In the genomic region with DNA sequence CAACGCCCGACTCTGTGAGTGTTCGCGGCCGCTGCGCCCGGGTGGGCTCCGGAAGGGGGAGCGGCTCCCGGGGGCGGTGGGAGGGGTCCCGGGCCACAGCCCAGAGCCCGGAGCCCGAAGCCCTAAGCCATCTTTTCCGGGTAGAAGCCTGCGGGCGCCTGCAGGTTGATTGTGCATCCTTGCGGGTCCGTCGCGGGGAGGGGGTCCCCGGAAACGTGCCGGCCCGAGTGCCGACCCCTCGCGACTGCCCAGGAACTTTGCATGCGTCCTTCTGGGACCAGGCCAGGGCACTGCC, we compare ENCODE assay signal across 9 cellular contexts. TPM values are rescaled to one million over a fixed set of nuclear protein-coding genes. Genes with fewer than 3 reads are reported as not detected.
A peak's percentile ranks its signal among the peaks of the same experiment; 100 is the strongest.
DNase-seq lines count a peak whose midpoint lies in the region; ATAC-seq, FAIRE-seq and TF ChIP-seq lines count a peak whose summit lies in the region.
"Had no signal": no experiment of that assay in that cellular context is flagged by ENCODE, and none has a peak within 500 bp of the region (broad histone marks: within the 10 kb centered on the region; RNA-seq: fewer than 3 reads in every experiment).

No MANE protein-coding gene starts in this region.

- H3K9me3 ChIP-seq in liver (ENCODE audit: control insufficient read depth in 4 of 4, low read length in 3 of 4) = no peaks in the 10 kb centered on the region

- TF ChIP-seq RAD21 in liver (IDR thresholded peaks at IDR 0.05) = no peak

- no peaks in the 10 kb centered on the region for H3K36me3 ChIP-seq in bronchial epithelial cell (ENCODE audit: control insufficient read depth, insufficient read depth, low read length)
- H3K36me3 ChIP-seq in liver (ENCODE audit: control insufficient read depth in 4 of 4, insufficient read depth in 3 of 4, low read depth in 1 of 4, low read length in 3 of 4) = no peaks in the 10 kb centered on the region

- TF ChIP-seq CTCF in bronchial epithelial cell (IDR thresholded peaks at IDR 0.05; ENCODE audit: insufficient read depth, low read length, severe bottlenecking) (no peak), liver (IDR thresholded peaks at IDR 0.05; ENCODE audit: low read depth, low read length, missing input control) (no peak)

- FAIRE-seq in bronchial epithelial cell (lab: Jason Lieb, UNC) = no peak
- FAIRE-seq: A204.1 had no signal

- DNase-seq in DMS79 treated with DMSO at 0.1 percent for 48 hours (lab: John Stamatoyannopoulos, UW) (peak; percentile 20), DMS79 (lab: John Stamatoyannopoulos, UW) (no peak), SW480 (ENCODE audit: low spot score) (peak; percentile 49), bronchial epithelial cell (ENCODE audit: low read depth) (no peak), GM03348 (ENCODE audit: low spot score) (no peak)
- DNase-seq in stimulated activated CD4-positive, alpha-beta T cell treated with anti-CD3 and anti-CD28 coated beads, TNF-alpha, amount 100 ng/mL, for 24 hours (ENCODE audit: low read depth in 3 of 3) = peak; percentile 15 to 58 (median 24)

- under 1% methylated on average over 29 of the region's 29 CpGs for WGBS in liver

- H3K27ac ChIP-seq in liver (ENCODE audit: low read depth in 1 of 2, low read length in 2 of 2) = no peak overlapping the region

- peaks cover 4 to 28% (median 21%) of the 10 kb centered on the region in 4 donors for H3K4me1 ChIP-seq in liver (ENCODE audit: control insufficient read depth in 4 of 4, insufficient read depth in 4 of 4, low read length in 3 of 4)

- H3K4me3 ChIP-seq in bronchial epithelial cell (ENCODE audit: low read depth, low read length) (peak overlapping the region; percentile 61), liver (ENCODE audit: low read depth in 1 of 3, low read length in 3 of 3) (peak overlapping the region; percentile 75 to 91 (median 78))

- ATAC-seq in HG03095 (IDR thresholded peaks at IDR 0.05; ENCODE audit: unreplicated experiment) = peak; percentile 37

- H3K27me3 ChIP-seq in bronchial epithelial cell (ENCODE audit: control insufficient read depth, insufficient read depth, low read length) = no peaks in the 10 kb centered on the region
- no peaks in the 10 kb centered on the region for H3K27me3 ChIP-seq in liver (ENCODE audit: control insufficient read depth in 4 of 4, insufficient read depth in 4 of 4, low read length in 3 of 4)

- peak overlapping the region; percentile 39 to 59 for H3K9ac ChIP-seq in liver (ENCODE audit: low read depth in 1 of 2, low read length in 2 of 2)

TF ChIP-seq in liver, 16 proteins besides CTCF, POLR2A, EP300 and RAD21:
- TF ChIP-seq NR2F2 (IDR thresholded peaks at IDR 0.05) = no peak
- TF ChIP-seq TAF1 (conservative IDR thresholded peaks at IDR 0.05) = no peak
- no peak for TF ChIP-seq MAX (IDR thresholded peaks at IDR 0.05)
- TF ChIP-seq RXRA (IDR thresholded peaks at IDR 0.05) = no peak
- no peak for TF ChIP-seq EGR1 (IDR thresholded peaks at IDR 0.05; ENCODE audit: low read depth in 2 of 2)
- TF ChIP-seq, protein P1, sequence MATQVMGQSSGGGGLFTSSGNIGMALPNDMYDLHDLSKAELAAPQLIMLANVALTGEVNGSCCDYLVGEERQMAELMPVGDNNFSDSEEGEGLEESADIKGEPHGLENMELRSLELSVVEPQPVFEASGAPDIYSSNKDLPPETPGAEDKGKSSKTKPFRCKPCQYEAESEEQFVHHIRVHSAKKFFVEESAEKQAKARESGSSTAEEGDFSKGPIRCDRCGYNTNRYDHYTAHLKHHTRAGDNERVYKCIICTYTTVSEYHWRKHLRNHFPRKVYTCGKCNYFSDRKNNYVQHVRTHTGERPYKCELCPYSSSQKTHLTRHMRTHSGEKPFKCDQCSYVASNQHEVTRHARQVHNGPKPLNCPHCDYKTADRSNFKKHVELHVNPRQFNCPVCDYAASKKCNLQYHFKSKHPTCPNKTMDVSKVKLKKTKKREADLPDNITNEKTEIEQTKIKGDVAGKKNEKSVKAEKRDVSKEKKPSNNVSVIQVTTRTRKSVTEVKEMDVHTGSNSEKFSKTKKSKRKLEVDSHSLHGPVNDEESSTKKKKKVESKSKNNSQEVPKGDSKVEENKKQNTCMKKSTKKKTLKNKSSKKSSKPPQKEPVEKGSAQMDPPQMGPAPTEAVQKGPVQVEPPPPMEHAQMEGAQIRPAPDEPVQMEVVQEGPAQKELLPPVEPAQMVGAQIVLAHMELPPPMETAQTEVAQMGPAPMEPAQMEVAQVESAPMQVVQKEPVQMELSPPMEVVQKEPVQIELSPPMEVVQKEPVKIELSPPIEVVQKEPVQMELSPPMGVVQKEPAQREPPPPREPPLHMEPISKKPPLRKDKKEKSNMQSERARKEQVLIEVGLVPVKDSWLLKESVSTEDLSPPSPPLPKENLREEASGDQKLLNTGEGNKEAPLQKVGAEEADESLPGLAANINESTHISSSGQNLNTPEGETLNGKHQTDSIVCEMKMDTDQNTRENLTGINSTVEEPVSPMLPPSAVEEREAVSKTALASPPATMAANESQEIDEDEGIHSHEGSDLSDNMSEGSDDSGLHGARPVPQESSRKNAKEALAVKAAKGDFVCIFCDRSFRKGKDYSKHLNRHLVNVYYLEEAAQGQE (IDR thresholded peaks at IDR 0.05) = no peak
- no peak for TF ChIP-seq JUND (IDR thresholded peaks at IDR 0.05)
- TF ChIP-seq ZBTB33 (IDR thresholded peaks at IDR 0.05) = no peak
- TF ChIP-seq GABPA (IDR thresholded peaks at IDR 0.05 in 1 of 2, conservative IDR thresholded peaks at IDR 0.05 in 1 of 2) = no peak
- no peak for TF ChIP-seq HNF4A (conservative IDR thresholded peaks at IDR 0.05)
- no peak for TF ChIP-seq HNF4G (IDR thresholded peaks at IDR 0.05)
- no peak for TF ChIP-seq SP1 (IDR thresholded peaks at IDR 0.05)
- TF ChIP-seq FOXA1 (IDR thresholded peaks at IDR 0.05) = no peak
- no peak for TF ChIP-seq FOXA2 (IDR thresholded peaks at IDR 0.05)
- TF ChIP-seq, protein P2, sequence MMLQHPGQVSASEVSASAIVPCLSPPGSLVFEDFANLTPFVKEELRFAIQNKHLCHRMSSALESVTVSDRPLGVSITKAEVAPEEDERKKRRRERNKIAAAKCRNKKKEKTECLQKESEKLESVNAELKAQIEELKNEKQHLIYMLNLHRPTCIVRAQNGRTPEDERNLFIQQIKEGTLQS (IDR thresholded peaks at IDR 0.05) = no peak

RNA-seq across cellular contexts. Expression of gene PTPRA, which starts 0.4 kb away (rescaled TPM):
- total RNA-seq in bronchial epithelial cell (20.8 and 25.2 TPM in 2 replicates), liver (10 to 100 TPM; 20.7 to 24.3 TPM)
- polyA plus RNA-seq in liver = 10 to 100 TPM in 1 of 2 donors, 1 to 10 TPM in 1; 8.7 to 10.7 TPM

RNA-seq across cellular contexts. Expression of gene VPS16, which starts 33.1 kb away (rescaled TPM):
- total RNA-seq in bronchial epithelial cell (33.2 and 33.4 TPM in 2 replicates), liver (10 to 100 TPM; 16.7 to 24.3 TPM)
- polyA plus RNA-seq in liver = 10 to 100 TPM; 14.5 to 15.6 TPM

RNA-seq across cellular contexts. Expression of gene PCED1A, which starts 33.2 kb away (rescaled TPM):
- total RNA-seq in bronchial epithelial cell (12.9 and 17.9 TPM in 2 replicates), liver (10 to 100 TPM; 12.5 to 13.4 TPM)
- 10 to 100 TPM in 1 of 2 donors, 1 to 10 TPM in 1; 6.8 to 13.4 TPM for polyA plus RNA-seq in liver

RNA-seq across cellular contexts. Expression of gene TMEM239, which starts 57.5 kb away (rescaled TPM):
- total RNA-seq in bronchial epithelial cell (not detected in 2 replicates), liver (not detected)
- not detected for polyA plus RNA-seq in liver

RNA-seq across cellular contexts. Expression of gene C20orf141, which starts 58.9 kb away (rescaled TPM):
- total RNA-seq in bronchial epithelial cell (not detected in 2 replicates), liver (not detected)
- polyA plus RNA-seq in liver = not detected

Comparison
In these comparisons a context has a peak if more than half of its experiments do, and no peak if none do; other contexts are left out.
1. DNase-seq: peak in DMS79 treated with DMSO at 0.1 percent for 48 hours (single experiment), SW480 (single experiment) and stimulated activated CD4-positive, alpha-beta T cell treated with anti-CD3 and anti-CD28 coated beads, TNF-alpha, amount 100 ng/mL, for 24 hours (3 of 3); none in DMS79 (single experiment), bronchial epithelial cell (single experiment) and GM03348 (single experiment).